10 cellular contexts compared by ENCODE assay signal in the genomic region with DNA sequence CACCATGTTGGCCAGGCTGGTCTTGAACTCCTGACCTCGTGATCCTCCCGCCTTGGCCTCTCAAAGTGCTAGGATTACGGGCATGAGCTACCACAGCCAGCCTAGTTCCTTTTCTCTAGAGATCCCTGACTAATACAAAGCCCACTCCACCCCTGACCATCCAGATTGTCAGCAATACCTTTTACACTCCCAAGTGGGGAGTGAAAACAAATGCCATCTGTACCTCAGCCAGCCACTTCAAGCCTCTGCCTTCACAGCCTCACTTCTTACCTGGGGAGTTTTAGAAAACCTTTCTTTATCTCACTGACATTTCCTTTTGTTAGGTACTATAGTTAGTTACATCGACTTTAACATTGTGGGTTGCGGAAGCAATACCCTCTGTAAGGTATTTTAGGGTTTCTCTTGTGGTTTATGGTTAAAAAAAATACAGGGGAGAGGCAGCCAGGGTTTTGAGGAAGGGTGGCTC. TPM values are rescaled to one million over a fixed set of nuclear protein-coding genes. Genes with fewer than 3 reads are reported as not detected.
DNase-seq lines count a peak whose midpoint lies in the region; ATAC-seq, FAIRE-seq and TF ChIP-seq lines count a peak whose summit lies in the region.
"Had no signal": no experiment of that assay in that cellular context is flagged by ENCODE, and none has a peak within 500 bp of the region (broad histone marks: within the 10 kb centered on the region; RNA-seq: fewer than 3 reads in every experiment).

No MANE protein-coding gene starts in this region.

- H3K79me1 ChIP-seq in mesendoderm (ENCODE audit: low read length) (peaks cover 8% of the 10 kb centered on the region), neuronal stem cell (ENCODE audit: low read depth, low read length) (peaks cover 7% of the 10 kb centered on the region)

- no peaks in the 10 kb centered on the region for H3K27me3 Mint-ChIP-seq in CD4-positive, alpha-beta memory T cell
- H3K27me3 Mint-ChIP-seq in activated CD4-positive, alpha-beta memory T cell treated with anti-CD3 and anti-CD28 coated beads, Interleukin-2, amount 10 ng/mL, durations not matched to agents 7 days and 5 days = no peaks in the 10 kb centered on the region
- no peaks in the 10 kb centered on the region for H3K27me3 Mint-ChIP-seq in mesothelial cell of epicardium (ENCODE audit: low read depth)

- peak in 2 of 5 donors; percentile 11 to 29 for DNase-seq in CD4-positive, alpha-beta memory T cell
- DNase-seq in GM19239 (ENCODE audit: insufficient read length, low spot score) = no peak
- no peak for DNase-seq in activated CD4-positive, alpha-beta memory T cell treated with anti-CD3 and anti-CD28 coated beads, Interleukin-2, amount 10 ng/mL, durations not matched to agents 7 days and 5 days
- no peak for DNase-seq in mesendoderm
- no peak for DNase-seq in mesothelial cell of epicardium (ENCODE audit: low spot score in 2 of 2, unreplicated experiment in 2 of 2)
- DNase-seq in neuronal stem cell (ENCODE audit: low spot score) = no peak
- no peak for DNase-seq in NCI-H1105 (lab: John Stamatoyannopoulos, UW)
- DNase-seq: SW 1271 had no signal

- H2AFZ ChIP-seq in neuronal stem cell (ENCODE audit: low read length) = no peak overlapping the region

- H3K18ac ChIP-seq in mesendoderm (ENCODE audit: low read length) (no peak overlapping the region), neuronal stem cell (ENCODE audit: low read length) (no peak overlapping the region)

- H4K8ac ChIP-seq in mesendoderm (ENCODE audit: low read depth, low read length) (no peak overlapping the region), neuronal stem cell (ENCODE audit: low read depth, low read length) (no peak overlapping the region)

- POLR2A ChIA-PET in CD4-positive, alpha-beta memory T cell (lab: Charles Lee; ENCODE audit: partially characterized antibody) = interaction anchor here (4.1 to 4.6 kb wide), 2 partner anchors 9 to 51 kb away, joined by 24 to 42 read pairs; partner anchors contain the start of genes HMGXB4 and TOM1
- POLR2A ChIA-PET in activated CD4-positive, alpha-beta memory T cell treated with anti-CD3 and anti-CD28 coated beads, Interleukin-2, amount 10 ng/mL, durations not matched to agents 7 days and 5 days (lab: Charles Lee) = interaction anchor here (1.1 to 1.6 kb wide), 2 partner anchors 9 to 22 kb away, joined by 4 to 7 read pairs; partner anchors contain the start of gene TOM1

- H3K23ac ChIP-seq in mesendoderm (ENCODE audit: low read length) = no peak overlapping the region
- no peak overlapping the region for H3K23ac ChIP-seq in neuronal stem cell (ENCODE audit: low read depth, low read length, poor library complexity)

- ATAC-seq in HG03064 (IDR thresholded peaks at IDR 0.05; ENCODE audit: low read depth, unreplicated experiment) = peak; percentile 55

- no peak overlapping the region for H3K14ac ChIP-seq in neuronal stem cell (ENCODE audit: low read length)

- H2BK12ac ChIP-seq in neuronal stem cell (ENCODE audit: low read length) = no peak overlapping the region

- H2BK15ac ChIP-seq in mesendoderm (replicated peaks; ENCODE audit: low read depth) = no peak overlapping the region
- no peak overlapping the region for H2BK15ac ChIP-seq in neuronal stem cell (ENCODE audit: low read length)

- H3K4ac ChIP-seq in mesendoderm (ENCODE audit: low read depth, low read length) = no peak overlapping the region
- H3K4ac ChIP-seq in neuronal stem cell (ENCODE audit: low read length) = no peak overlapping the region

- no peak for TF ChIP-seq CTCF in mesothelial cell of epicardium (IDR thresholded peaks at IDR 0.05; ENCODE audit: unreplicated experiment)

- H2AK5ac ChIP-seq in mesendoderm (ENCODE audit: low read length) (no peak overlapping the region), neuronal stem cell (ENCODE audit: low read depth, low read length) (no peak overlapping the region)

- H3K9me3 Mint-ChIP-seq in CD4-positive, alpha-beta memory T cell = peaks cover 0 to 1% (median 0%) of the 10 kb centered on the region in 8 donors
- no peaks in the 10 kb centered on the region for H3K9me3 Mint-ChIP-seq in activated CD4-positive, alpha-beta memory T cell treated with anti-CD3 and anti-CD28 coated beads, Interleukin-2, amount 10 ng/mL, durations not matched to agents 7 days and 5 days
- H3K9me3 Mint-ChIP-seq in mesothelial cell of epicardium = no peaks in the 10 kb centered on the region

- no peak overlapping the region for H2BK120ac ChIP-seq in mesendoderm (ENCODE audit: low read depth, low read length)
- no peak overlapping the region for H2BK120ac ChIP-seq in neuronal stem cell (ENCODE audit: low read depth, low read length)

- intact Hi-C loops in CD4-positive, alpha-beta memory T cell (cut with micrococcal nuclease) = loop anchor here (10.0 kb wide), 1 partner anchor 1466 kb away; the partner anchor contains the start of gene IFT27

- peak overlapping the region; percentile 44 to 85 (median 77) for H3K4me3 Mint-ChIP-seq in CD4-positive, alpha-beta memory T cell
- no peak overlapping the region for H3K4me3 Mint-ChIP-seq in activated CD4-positive, alpha-beta memory T cell treated with anti-CD3 and anti-CD28 coated beads, Interleukin-2, amount 10 ng/mL, durations not matched to agents 7 days and 5 days
- no peak overlapping the region for H3K4me3 Mint-ChIP-seq in mesothelial cell of epicardium

- H3K4me3 ChIP-seq in CD4-positive, alpha-beta memory T cell (ENCODE audit: low read length in 2 of 2) = no peak overlapping the region
- H3K4me3 ChIP-seq in mesendoderm (ENCODE audit: low read length) = no peak overlapping the region
- H3K4me3 ChIP-seq in neuronal stem cell (ENCODE audit: low read length in 2 of 2) = no peak overlapping the region

- peaks cover 79% of the 10 kb centered on the region for H3K4me1 ChIP-seq in CD4-positive, alpha-beta memory T cell (ENCODE audit: insufficient read depth, low read length)
- peaks cover 6% of the 10 kb centered on the region for H3K4me1 ChIP-seq in mesendoderm (ENCODE audit: control insufficient read depth, low read depth, low read length)
- peaks cover 20 to 28% of the 10 kb centered on the region in 2 donors for H3K4me1 ChIP-seq in neuronal stem cell (ENCODE audit: control insufficient read depth in 2 of 2, insufficient read depth in 1 of 2, low read depth in 1 of 2, low read length in 2 of 2)

- peaks cover 60 to 95% (median 81%) of the 10 kb centered on the region in 4 donors for H3K4me1 Mint-ChIP-seq in CD4-positive, alpha-beta memory T cell
- peaks cover 81% of the 10 kb centered on the region for H3K4me1 Mint-ChIP-seq in activated CD4-positive, alpha-beta memory T cell treated with anti-CD3 and anti-CD28 coated beads, Interleukin-2, amount 10 ng/mL, durations not matched to agents 7 days and 5 days
- peaks cover 27% of the 10 kb centered on the region for H3K4me1 Mint-ChIP-seq in mesothelial cell of epicardium

- H4K91ac ChIP-seq in neuronal stem cell (ENCODE audit: low read depth, low read length, poor library complexity) = no peak overlapping the region

- WGBS in mesendoderm (ENCODE audit: extremely low coverage, insufficient coverage, low lambda C conversion rate) = no CpG with 5 or more reads among the region's 5 CpGs
- no CpG with 5 or more reads among the region's 5 CpGs for WGBS in neuronal stem cell (ENCODE audit: extremely low coverage in 2 of 2, insufficient read length in 2 of 2, insufficient replicate concordance in 1 of 2), 2 donors

- no peaks in the 10 kb centered on the region for H3K79me2 ChIP-seq in mesendoderm (ENCODE audit: control insufficient read depth, insufficient read depth, low read length)

- H3K56ac ChIP-seq in mesendoderm (ENCODE audit: low read length) = no peak overlapping the region

- H3K27ac Mint-ChIP-seq in CD4-positive, alpha-beta memory T cell = peak overlapping the region; percentile 82 to 97 (median 93)
- peak overlapping the region; percentile 74 for H3K27ac Mint-ChIP-seq in activated CD4-positive, alpha-beta memory T cell treated with anti-CD3 and anti-CD28 coated beads, Interleukin-2, amount 10 ng/mL, durations not matched to agents 7 days and 5 days
- no peak overlapping the region for H3K27ac Mint-ChIP-seq in mesothelial cell of epicardium

- H3K9me3 ChIP-seq in CD4-positive, alpha-beta memory T cell (ENCODE audit: control insufficient read depth in 1 of 2, low read length in 2 of 2) = no peaks in the 10 kb centered on the region
- no peaks in the 10 kb centered on the region for H3K9me3 ChIP-seq in neuronal stem cell (replicated peaks in 1 of 2; ENCODE audit: control insufficient read depth in 2 of 2, insufficient read depth in 1 of 2, low read depth in 1 of 2, low read length in 2 of 2)

- peak; percentile 93 for FAIRE-seq in GM19239 (lab: Jason Lieb, UNC)
- FAIRE-seq: HTR-8/SVneo had no signal

- H3K9ac ChIP-seq in mesendoderm (ENCODE audit: low read length) (no peak overlapping the region), neuronal stem cell (ENCODE audit: low read depth, low read length, poor library complexity) (no peak overlapping the region)

- CTCF ChIA-PET in CD4-positive, alpha-beta memory T cell (lab: Charles Lee; ENCODE audit: partially characterized antibody) = interaction anchor here (1.5 kb wide), 1 partner anchor 20 kb away, joined by 3 read pairs; no protein-coding TSS in a partner anchor
- CTCF ChIA-PET in activated CD4-positive, alpha-beta memory T cell treated with anti-CD3 and anti-CD28 coated beads, Interleukin-2, amount 10 ng/mL, durations not matched to agents 7 days and 5 days (lab: Charles Lee) = interaction anchor here (0.6 kb wide), 1 partner anchor 51 kb away, joined by 5 read pairs; no protein-coding TSS in a partner anchor

- no peak overlapping the region for H4K5ac ChIP-seq in mesendoderm (ENCODE audit: low read length)

- no peak overlapping the region for H2BK5ac ChIP-seq in mesendoderm (ENCODE audit: low read length)
- H2BK5ac ChIP-seq in neuronal stem cell (ENCODE audit: low read length) = no peak overlapping the region

- H3K27me3 ChIP-seq in CD4-positive, alpha-beta memory T cell (ENCODE audit: insufficient read depth, low read length) = no peaks in the 10 kb centered on the region
- H3K27me3 ChIP-seq in mesendoderm (ENCODE audit: insufficient read depth, low read length, poor library complexity) = no peaks in the 10 kb centered on the region
- no peaks in the 10 kb centered on the region for H3K27me3 ChIP-seq in neuronal stem cell (ENCODE audit: control insufficient read depth in 3 of 3, insufficient read depth in 3 of 3, low read depth in 1 of 3, low read length in 3 of 3)

- H3K4me2 ChIP-seq in mesendoderm (ENCODE audit: low read length) (no peak overlapping the region), neuronal stem cell (ENCODE audit: insufficient read depth, low read length, poor library complexity, severe bottlenecking) (no peak overlapping the region)

- H3K36me3 Mint-ChIP-seq in CD4-positive, alpha-beta memory T cell = peaks cover 9 to 21% of the 10 kb centered on the region in 2 donors
- peaks cover 3% of the 10 kb centered on the region for H3K36me3 Mint-ChIP-seq in activated CD4-positive, alpha-beta memory T cell treated with anti-CD3 and anti-CD28 coated beads, Interleukin-2, amount 10 ng/mL, durations not matched to agents 7 days and 5 days (ENCODE audit: low read depth)
- H3K36me3 Mint-ChIP-seq in mesothelial cell of epicardium = no peaks in the 10 kb centered on the region

- no peak overlapping the region for H3K27ac ChIP-seq in CD4-positive, alpha-beta memory T cell (ENCODE audit: low read depth, low read length)
- no peak overlapping the region for H3K27ac ChIP-seq in mesendoderm (ENCODE audit: low read depth, low read length)
- H3K27ac ChIP-seq in neuronal stem cell (replicated peaks; ENCODE audit: low read length) = no peak overlapping the region

- H3K36me3 ChIP-seq in CD4-positive, alpha-beta memory T cell (ENCODE audit: insufficient read depth, low read length) = no peaks in the 10 kb centered on the region
- H3K36me3 ChIP-seq in mesendoderm (ENCODE audit: control insufficient read depth, insufficient read depth, low read length) = no peaks in the 10 kb centered on the region
- H3K36me3 ChIP-seq in neuronal stem cell (replicated peaks in 1 of 2; ENCODE audit: control insufficient read depth in 2 of 2, insufficient read depth in 2 of 2, low read length in 2 of 2) = no peaks in the 10 kb centered on the region

RNA-seq across cellular contexts. Expression of gene TOM1, which starts 8.8 kb away (rescaled TPM):
- 10 to 100 TPM; 76.1 to 82.2 TPM for total RNA-seq in CD4-positive, alpha-beta memory T cell
- 10 to 100 TPM; 55.7 to 56.0 TPM for polyA plus RNA-seq in CD4-positive, alpha-beta memory T cell
- 10 to 100 TPM; 37.3 to 41.4 TPM for total RNA-seq in activated CD4-positive, alpha-beta memory T cell treated with anti-CD3 and anti-CD28 coated beads, Interleukin-2, amount 10 ng/mL, durations not matched to agents 7 days and 5 days
- polyA plus RNA-seq in mesendoderm (2013, experiment 1 of 2) = 11.9 TPM
- polyA plus RNA-seq in mesendoderm (2013, experiment 2 of 2) = 11.1 TPM
- total RNA-seq in mesothelial cell of epicardium = 41.4 to 46.0 TPM (median 44.2 TPM) in 3 replicates
- polyA plus RNA-seq in neuronal stem cell (2013, experiment 1 of 2) = 16.6 TPM
- 17.0 TPM for polyA plus RNA-seq in neuronal stem cell (2013, experiment 2 of 2)

RNA-seq across cellular contexts. Expression of gene HMGXB4, which starts 51.2 kb away (rescaled TPM):
- 10 to 100 TPM; 22.1 to 25.3 TPM for total RNA-seq in CD4-positive, alpha-beta memory T cell
- 10 to 100 TPM in 1 of 2 donors, 1 to 10 TPM in 1; 8.7 to 13.0 TPM for polyA plus RNA-seq in CD4-positive, alpha-beta memory T cell
- total RNA-seq in activated CD4-positive, alpha-beta memory T cell treated with anti-CD3 and anti-CD28 coated beads, Interleukin-2, amount 10 ng/mL, durations not matched to agents 7 days and 5 days = 10 to 100 TPM; 32.5 to 36.6 TPM
- 40.0 TPM for polyA plus RNA-seq in mesendoderm (2013, experiment 1 of 2)
- 39.0 TPM for polyA plus RNA-seq in mesendoderm (2013, experiment 2 of 2)
- 35.4 to 38.2 TPM (median 36.6 TPM) in 3 replicates for total RNA-seq in mesothelial cell of epicardium
- polyA plus RNA-seq in neuronal stem cell (2013, experiment 1 of 2) = 58.5 TPM
- polyA plus RNA-seq in neuronal stem cell (2013, experiment 2 of 2) = 61.2 TPM

Comparison
In these comparisons a context has a peak if more than half of its experiments do, and no peak if none do; other contexts are left out.
1. H3K4me3 Mint-ChIP-seq: peak in CD4-positive, alpha-beta memory T cell (8 of 8); none in activated CD4-positive, alpha-beta memory T cell treated with anti-CD3 and anti-CD28 coated beads, Interleukin-2, amount 10 ng/mL, durations not matched to agents 7 days and 5 days (single experiment) and mesothelial cell of epicardium (single experiment).